ENCODE assay signal across 9 cellular contexts in the genomic region with DNA sequence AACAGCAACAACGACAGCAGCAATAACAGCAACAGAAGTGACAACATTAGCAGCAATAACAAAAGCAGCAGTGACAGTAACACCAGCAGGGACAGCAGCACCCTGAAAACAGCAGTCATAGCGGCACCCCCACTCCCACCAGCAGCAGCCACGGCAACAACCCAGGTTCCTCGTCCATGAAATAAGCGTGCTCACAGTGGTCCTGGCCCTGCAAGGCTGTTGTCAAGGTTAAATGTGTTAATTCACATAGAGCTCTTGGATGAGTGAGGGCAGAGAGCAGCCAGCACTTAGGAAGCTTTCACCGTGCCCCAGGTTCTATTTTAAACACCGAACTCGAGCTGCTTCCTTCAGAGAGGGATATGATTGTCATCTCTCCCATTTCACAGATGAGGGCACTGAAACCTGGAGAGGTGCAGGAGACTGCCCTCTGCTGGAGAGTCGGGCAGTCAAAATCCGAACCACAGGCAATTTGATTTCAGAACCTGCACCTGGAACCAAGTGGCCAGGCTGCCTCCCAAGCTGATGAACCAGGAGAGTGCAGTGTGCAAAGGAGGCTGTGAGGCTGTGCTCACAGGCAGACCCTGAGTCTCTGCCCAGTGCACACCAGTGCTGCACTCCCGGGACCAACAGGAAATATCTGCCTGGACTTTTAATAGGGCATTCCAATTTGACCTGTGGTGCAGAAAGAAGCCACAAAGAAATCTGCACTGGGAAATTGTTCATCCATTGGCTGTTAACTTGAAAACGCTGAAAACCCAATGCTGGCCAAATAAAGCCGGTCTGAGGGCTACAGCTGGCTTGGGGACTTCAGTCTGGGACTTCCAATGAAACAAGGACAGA. TPM values are rescaled to one million over a fixed set of nuclear protein-coding genes. Genes with fewer than 3 reads are reported as not detected.
A peak's percentile ranks its signal among the peaks of the same experiment; 100 is the strongest.
DNase-seq lines count a peak whose midpoint lies in the region; ATAC-seq, FAIRE-seq and TF ChIP-seq lines count a peak whose summit lies in the region.
"Had no signal": no experiment of that assay in that cellular context is flagged by ENCODE, and none has a peak within 500 bp of the region (broad histone marks: within the 10 kb centered on the region; RNA-seq: fewer than 3 reads in every experiment).

No MANE protein-coding gene starts in this region.

- H3K27me3 Mint-ChIP-seq in activated CD8-positive, alpha-beta T cell treated with anti-CD3 and anti-CD28 coated beads for 36 hours: peaks cover 12% of the 10 kb centered on the region

- ATAC-seq in activated CD8-positive, alpha-beta T cell treated with anti-CD3 and anti-CD28 coated beads for 36 hours: no peak
- ATAC-seq in HepG2 (no peak; the same call in 2 of the 3 replicates), GM18502 (IDR thresholded peaks at IDR 0.05; ENCODE audit: poor library complexity, unreplicated experiment) (no peak)

- no peaks in the 10 kb centered on the region for H3K4me1 ChIP-seq in HepG2 (ENCODE audit: insufficient read depth, low read length)
- H3K4me1 ChIP-seq in vagina: no peaks in the 10 kb centered on the region

- no peak overlapping the region for H3K4me3 Mint-ChIP-seq in activated CD8-positive, alpha-beta T cell treated with anti-CD3 and anti-CD28 coated beads for 36 hours

- no peak for TF ChIP-seq POLR2A in HepG2 (IDR thresholded peaks at IDR 0.05; ENCODE audit: insufficient read depth in 1 of 2, low read depth in 2 of 2, low read length in 2 of 2)
- no peak for TF ChIP-seq POLR2A in vagina (IDR thresholded peaks at IDR 0.05)

- POLR2A ChIA-PET in activated CD8-positive, alpha-beta T cell treated with anti-CD3 and anti-CD28 coated beads for 36 hours (lab: Charles Lee): interaction anchor here (0.5 kb wide), 1 partner anchor 17 kb away, joined by 4 read pairs; no protein-coding TSS in a partner anchor
- POLR2A ChIA-PET in HepG2 (lab: Yijun Ruan, JAX): no interaction called here

- CTCF ChIA-PET in activated CD8-positive, alpha-beta T cell treated with anti-CD3 and anti-CD28 coated beads for 36 hours (lab: Charles Lee): interaction anchor here (1.2 to 1.7 kb wide), 3 partner anchors 51 to 168 kb away, joined by 3 read pairs; a partner anchor contains a TSS
- CTCF ChIA-PET in HepG2 (lab: Yijun Ruan, JAX; ENCODE audit: low intra/inter-chr PET ratio, low total read pairs): interaction anchor here (1.8 kb wide), 1 partner anchor 156 kb away, joined by 6 read pairs; no protein-coding TSS in a partner anchor

- in situ Hi-C loops in HepG2 (cut with HindIII; ENCODE audit: extremely low pct_ligation_motif_present, low pct_unique_long_range_greater_than_20kb): no loop called here

- no peaks in the 10 kb centered on the region for H3K36me3 Mint-ChIP-seq in activated CD8-positive, alpha-beta T cell treated with anti-CD3 and anti-CD28 coated beads for 36 hours (ENCODE audit: low read depth)

- no peaks in the 10 kb centered on the region for H3K36me3 ChIP-seq in HepG2 (replicated peaks in 1 of 2; ENCODE audit: control insufficient read depth in 1 of 2, insufficient read depth in 2 of 2, low read length in 2 of 2)
- no peaks in the 10 kb centered on the region for H3K36me3 ChIP-seq in vagina

- 8% methylated on average over 7 of the region's 13 CpGs for WGBS in HepG2 (ENCODE audit: low lambda C conversion rate)

- FAIRE-seq in HepG2 (lab: Jason Lieb, UNC): no peak

- intact Hi-C loops in activated CD8-positive, alpha-beta T cell treated with anti-CD3 and anti-CD28 coated beads for 36 hours (cut with micrococcal nuclease): no loop called here
- intact Hi-C loops in HepG2 (cut with micrococcal nuclease; ENCODE audit: unreplicated experiment): loop anchor here (5.0 kb wide), 1 partner anchor 155 kb away; no protein-coding TSS in a partner anchor
- intact Hi-C loops in vagina (cut with DNase I): no loop called here

- peak; percentile 0 for DNase-seq in COLO668 (lab: John Stamatoyannopoulos, UW; ENCODE audit: unreplicated experiment)
- no peak for DNase-seq in GM20000 (ENCODE audit: low spot score)
- peak; percentile 29 for DNase-seq in activated CD8-positive, alpha-beta T cell treated with anti-CD3 and anti-CD28 coated beads for 36 hours
- DNase-seq in HepG2 (ENCODE audit: low spot score): no peak
- no peak for DNase-seq in NCI-H146 treated with DMSO at 0.1 percent for 48 hours (lab: John Stamatoyannopoulos, UW; ENCODE audit: unreplicated experiment)
- no peak for DNase-seq in vagina (ENCODE audit: extremely low spot score in 2 of 2)
- no peak for DNase-seq in GM19240 (ENCODE audit: insufficient read length, low spot score)
- DNase-seq: mesenchymal stem cell had no signal

- H3K27ac ChIP-seq in HepG2 (ENCODE audit: extremely low read length, insufficient read depth, low read length) (no peak overlapping the region), vagina (no peak overlapping the region)

- no peak overlapping the region for H3K9ac ChIP-seq in HepG2 (ENCODE audit: insufficient read depth, low read depth, low read length)

- BruUV-seq in HepG2 (replicated peaks; lab: Mats Ljungman, UMichigan): no TSS peak

- no peaks in the 10 kb centered on the region for H3K9me3 Mint-ChIP-seq in activated CD8-positive, alpha-beta T cell treated with anti-CD3 and anti-CD28 coated beads for 36 hours

- H3K9me3 ChIP-seq in HepG2 (ENCODE audit: low read length): no peaks in the 10 kb centered on the region
- H3K9me3 ChIP-seq in vagina: no peaks in the 10 kb centered on the region

- no peaks in the 10 kb centered on the region for H3K79me2 ChIP-seq in HepG2 (ENCODE audit: insufficient read depth, low read length)

- TF ChIP-seq RAD21 in HepG2 (CRISPR knock-in tag; IDR thresholded peaks at IDR 0.05): peak; percentile 32; the same call in 1 of the 2 replicates

- H3K4me2 ChIP-seq in HepG2 (ENCODE audit: low read depth, low read length): no peak overlapping the region

- H3K4me1 Mint-ChIP-seq in activated CD8-positive, alpha-beta T cell treated with anti-CD3 and anti-CD28 coated beads for 36 hours (ENCODE audit: low read depth): no peaks in the 10 kb centered on the region

- no peak overlapping the region for H3K27ac Mint-ChIP-seq in activated CD8-positive, alpha-beta T cell treated with anti-CD3 and anti-CD28 coated beads for 36 hours

- H2AFZ ChIP-seq in HepG2 (ENCODE audit: low read length): no peak overlapping the region

- TF ChIP-seq CTCF in GM20000 (IDR thresholded peaks at IDR 0.05; ENCODE audit: extremely low read depth, missing control alignments) (peak; percentile 31), HepG2 (CRISPR knock-in tag; IDR thresholded peaks at IDR 0.05) (peak; percentile 60), vagina (IDR thresholded peaks at IDR 0.05) (no peak)
- peak; percentile 44 for TF ChIP-seq CTCF in activated CD8-positive, alpha-beta T cell treated with anti-CD3 and anti-CD28 coated beads for 36 hours (IDR thresholded peaks at IDR 0.05)

- no peak for TF ChIP-seq EP300 in HepG2 (IDR thresholded peaks at IDR 0.05; ENCODE audit: low read depth in 2 of 2, low read length in 2 of 2)
- TF ChIP-seq EP300 in HepG2 (CRISPR knock-in tag; IDR thresholded peaks at IDR 0.05; ENCODE audit: borderline replicate concordance): no peak

- H3K27me3 ChIP-seq in HepG2 (ENCODE audit: control insufficient read depth in 1 of 2, insufficient read depth in 2 of 2, low read length in 2 of 2) (peaks cover 0 to 5% of the 10 kb centered on the region in 2 experiments; a peak in 2 of 5 replicates), vagina (no peaks in the 10 kb centered on the region)

- H3K4me3 ChIP-seq in HepG2 (replicated peaks in 1 of 3; ENCODE audit: insufficient read depth in 1 of 3, low read depth in 2 of 3, low read length in 3 of 3) (no peak overlapping the region), vagina (no peak overlapping the region)

- 0 out of 2 replicates have a peak, but pooled peaks cover 3% of the 10 kb centered on the region for H4K20me1 ChIP-seq in HepG2 (ENCODE audit: insufficient read depth, low read length)

TF ChIP-seq in HepG2, 621 proteins besides CTCF, POLR2A, EP300 and RAD21 (continues in another document):
- TF ChIP-seq KDM1A (CRISPR knock-in tag; IDR thresholded peaks at IDR 0.05): 0 out of 2 replicates have a peak, but pooled peaks have one; percentile 59
- TF ChIP-seq ZNF629 (CRISPR knock-in tag; conservative IDR thresholded peaks at IDR 0.05): peak; percentile 98
- peak; percentile 38; the same call in 1 of the 2 replicates for TF ChIP-seq SMC3 (IDR thresholded peaks at IDR 0.05; ENCODE audit: low read length)
- TF ChIP-seq RCOR2 (CRISPR knock-in tag; IDR thresholded peaks at IDR 0.05): 0 out of 2 replicates have a peak, but pooled peaks have one; percentile 30

RNA-seq across cellular contexts. Expression of a gene that starts 22.9 kb away (rescaled TPM):
- total RNA-seq in activated CD8-positive, alpha-beta T cell treated with anti-CD3 and anti-CD28 coated beads for 36 hours: not detected
- total RNA-seq in HepG2 (2016; rRNA removed; fragmentation: Illumina TruSeq; extraction: Trizol): not detected in 2 replicates
- total RNA-seq in HepG2 (2016; cell fraction: cytosol; rRNA removed; fragmentation: Illumina TruSeq; extraction: Trizol; ENCODE audit: low read depth): not detected in 2 replicates
- total RNA-seq in HepG2 (2016; cell fraction: insoluble cytoplasmic fraction; rRNA removed; fragmentation: Illumina TruSeq; extraction: Trizol): not detected in 2 replicates
- total RNA-seq in HepG2 (2016; cell fraction: membrane; rRNA removed; fragmentation: Illumina TruSeq; extraction: Trizol): not detected in 2 replicates
- total RNA-seq in HepG2 (2016; cell fraction: nucleus; rRNA removed; fragmentation: Illumina TruSeq; extraction: Trizol): not detected in 2 replicates
- not detected in 2 replicates for polyA plus RNA-seq in HepG2 (2011; rRNA removed)
- not detected in 2 replicates for polyA plus RNA-seq in HepG2 (2011; cell fraction: cytosol; rRNA removed)
- polyA plus RNA-seq in HepG2 (2011; cell fraction: nucleus; rRNA removed): not detected in 2 replicates
- polyA plus RNA-seq in HepG2 (2012): not detected in 2 replicates
- polyA plus RNA-seq in HepG2 (2016; cell fraction: cytosol; fragmentation: Illumina TruSeq; extraction: Trizol; ENCODE audit: low read depth): not detected in 2 replicates
- not detected in 2 replicates for polyA plus RNA-seq in HepG2 (2016; cell fraction: insoluble cytoplasmic fraction; fragmentation: Illumina TruSeq; extraction: Trizol; ENCODE audit: low read depth)
- polyA plus RNA-seq in HepG2 (2016; cell fraction: membrane; fragmentation: Illumina TruSeq; extraction: Trizol; ENCODE audit: low read depth): not detected in 2 replicates
- polyA plus RNA-seq in HepG2 (2016; cell fraction: nucleus; fragmentation: Illumina TruSeq; extraction: Trizol; ENCODE audit: insufficient read depth, low read depth): not detected in 2 replicates
- not detected in 2 replicates for polyA minus RNA-seq in HepG2 (2011; rRNA and poly(A)+ RNA removed; ENCODE audit: low replicate concordance)
- not detected in 2 replicates for polyA minus RNA-seq in HepG2 (2011; cell fraction: cytosol; rRNA and poly(A)+ RNA removed)
- polyA minus RNA-seq in HepG2 (2011; cell fraction: nucleus; rRNA and poly(A)+ RNA removed): not detected in 2 replicates
- not detected for total RNA-seq in vagina

Comparison
In these comparisons a context has a peak if more than half of its experiments do, and no peak if none do; other contexts are left out.
1. DNase-seq: peak in COLO668 (single experiment) and activated CD8-positive, alpha-beta T cell treated with anti-CD3 and anti-CD28 coated beads for 36 hours (single experiment); none in GM20000 (single experiment), HepG2 (single experiment), NCI-H146 treated with DMSO at 0.1 percent for 48 hours (single experiment), vagina (0 of 2) and GM19240 (single experiment).
2. CTCF ChIP-seq: peak in GM20000 (single experiment), activated CD8-positive, alpha-beta T cell treated with anti-CD3 and anti-CD28 coated beads for 36 hours (single experiment) and HepG2 (single experiment); none in vagina (0 of 3).